ENCODE assay signal across 8 cellular contexts in the genomic region with DNA sequence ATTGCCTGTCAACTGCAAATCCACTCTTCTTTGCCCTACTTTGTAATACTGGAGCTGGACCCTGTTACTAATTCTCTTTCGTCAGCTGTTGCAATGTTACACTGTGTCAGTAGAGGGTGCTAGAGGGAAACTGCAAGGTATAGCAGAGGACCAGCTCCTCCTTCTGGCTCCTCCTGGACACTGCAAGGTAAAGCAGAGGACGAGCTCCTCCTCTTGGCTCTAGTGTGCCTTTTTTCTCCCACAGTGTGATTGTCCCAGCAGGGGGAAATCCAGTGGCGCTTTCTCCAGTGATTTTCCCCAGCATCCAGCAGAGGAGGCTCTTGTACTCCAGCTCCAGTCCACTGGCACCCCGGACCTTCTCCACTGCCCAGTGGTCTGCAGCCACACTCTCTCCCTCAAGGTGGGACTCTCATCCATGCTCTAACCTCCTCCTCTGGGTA.
DNase-seq lines count a peak whose midpoint lies in the region; ATAC-seq lines count a peak whose summit lies in the region.

No MANE protein-coding gene starts in this region.

- ATAC-seq in GM19468 (IDR thresholded peaks at IDR 0.05; ENCODE audit: extremely low read depth, unreplicated experiment) (peak; percentile 60), HG03571 (IDR thresholded peaks at IDR 0.05; ENCODE audit: unreplicated experiment) (peak; percentile 75)

- DNase-seq in COLO829 (ENCODE audit: low spot score) (peak; percentile 87), NCI-H748 (lab: John Stamatoyannopoulos, UW; ENCODE audit: unreplicated experiment) (peak; percentile 76), ecto neural progenitor cell (ENCODE audit: low spot score) (peak; percentile 84), medulla oblongata (ENCODE audit: extremely low spot score) (peak; percentile 87)
- peak; percentile 54 to 88 for DNase-seq in activated CD4-positive, alpha-beta T cell treated with anti-CD3 and anti-CD28 coated beads, Interleukin-2, amount 50 U/mL, for 24 hours (ENCODE audit: low read depth in 1 of 2, low spot score in 1 of 2)
- DNase-seq in stimulated activated CD8-positive, alpha-beta memory T cell treated with anti-CD3 and anti-CD28 coated beads, Interleukin-15, amount 100 ng/mL, for 4 hours (ENCODE audit: low read depth in 2 of 2) = peak; percentile 48 to 75

Comparison
In these comparisons a context has a peak if more than half of its experiments do, and no peak if none do; other contexts are left out.
1. Peak in every context shown above with its lines: DNase-seq and ATAC-seq.